ENCODE assay signal across 8 cellular contexts in genomic region chr1:42657981-42658879, GRCh38. TPM values are rescaled to one million over a fixed set of nuclear protein-coding genes. Genes with fewer than 3 reads are reported as not detected.
DNase-seq lines count a peak whose midpoint lies in the region; TF ChIP-seq lines count a peak whose summit lies in the region.

TSS of gene PPIH (plus strand) at chr1:42658423. CDS start at chr1:42658447, 24 bp downstream.

- 2% methylated on average over 31 of the region's 53 CpGs for WGBS in SK-N-SH (ENCODE audit: low lambda C conversion rate)

- H2AFZ ChIP-seq in SK-N-SH (ENCODE audit: low read depth): peak within 1 kb of the TSS; percentile 94

- no peaks in the 10 kb centered on the region for H3K27me3 ChIP-seq in SK-N-SH (ENCODE audit: insufficient read depth)

- H3K36me3 Mint-ChIP-seq in HFFc6 (ENCODE audit: low read depth): peaks cover 12% of the 10 kb centered on the region; the same call in 1 of the 2 replicates

- H3K9me3 Mint-ChIP-seq in HFFc6: no peaks in the 10 kb centered on the region

- peaks cover 41% of the 10 kb centered on the region for H3K79me2 ChIP-seq in SK-N-SH (ENCODE audit: insufficient read depth)

- peak within 1 kb of the TSS; percentile 76 for H3K27ac Mint-ChIP-seq in HFFc6

- H3K4me3 Mint-ChIP-seq in HFFc6: peak within 1 kb of the TSS; percentile 91

- CTCF ChIA-PET in SK-N-SH (lab: Yijun Ruan, JAX): interaction anchor here (0.8 to 1.4 kb wide), 4 partner anchors 13 to 485 kb away, joined by 3 to 5 read pairs (median 4); no protein-coding TSS in a partner anchor

- TF ChIP-seq RAD21 in SK-N-SH (IDR thresholded peaks at IDR 0.05; ENCODE audit: low read length): no peak

- H3K27me3 Mint-ChIP-seq in HFFc6 (ENCODE audit: insufficient read depth): no peaks in the 10 kb centered on the region; the same call in 1 of the 2 replicates

- DNase-seq in HFFc6: peak; percentile 89
- peak; percentile 82 for DNase-seq in NCI-H1048 (lab: John Stamatoyannopoulos, UW)
- peak; percentile 92 for DNase-seq in SK-N-SH
- peak; percentile 97 for DNase-seq in activated naive CD4-positive, alpha-beta T cell treated with anti-CD3 and anti-CD28 coated beads, Interleukin-2, amount 50 U/mL, for 16 hours
- peak; percentile 93 for DNase-seq in germinal center (ENCODE audit: low spot score)
- DNase-seq in non-pigmented ciliary epithelial cell (ENCODE audit: low read depth): peak; percentile 57
- peak; percentile 95 for DNase-seq in superior temporal gyrus (ENCODE audit: extremely low spot score)

- peaks cover 31% of the 10 kb centered on the region for H3K4me1 Mint-ChIP-seq in HFFc6 (ENCODE audit: low read depth)

- H3K4me3 ChIP-seq in GM08714 (ENCODE audit: low read length) (peak within 1 kb of the TSS; percentile 79), SK-N-SH (ENCODE audit: low read depth in 2 of 2, low read length in 1 of 2) (peak within 1 kb of the TSS; percentile 72 to 96)

- H3F3A ChIP-seq in SK-N-SH (replicated peaks; ENCODE audit: insufficient read depth): no peaks in the 10 kb centered on the region

- TF ChIP-seq EP300 in SK-N-SH (IDR thresholded peaks at IDR 0.05; ENCODE audit: borderline replicate concordance in 1 of 2, low read depth in 1 of 2, low read length in 1 of 2): no peak

- peak within 1 kb of the TSS; percentile 71 for H3K9ac ChIP-seq in SK-N-SH

- H3K36me3 ChIP-seq in SK-N-SH (replicated peaks in 1 of 2; ENCODE audit: control insufficient read depth in 1 of 2, insufficient read depth in 2 of 2, low read length in 1 of 2): peaks cover 23 to 30% of the 10 kb centered on the region in 2 experiments

- H3K9me2 ChIP-seq in SK-N-SH: no peaks in the 10 kb centered on the region

- no peaks in the 10 kb centered on the region for H4K20me1 ChIP-seq in SK-N-SH (ENCODE audit: insufficient read depth)

- TF ChIP-seq CTCF in HFFc6 (IDR thresholded peaks at IDR 0.05) (peak; percentile 44), SK-N-SH (IDR thresholded peaks at IDR 0.05) (no peak)

- H3K27ac ChIP-seq in SK-N-SH (ENCODE audit: low read depth in 2 of 2, low read length in 1 of 2): peak within 1 kb of the TSS; percentile 62 to 74; a peak in 3 of 4 replicates

- H3K4me2 ChIP-seq in SK-N-SH: peak within 1 kb of the TSS; percentile 97

- peaks cover 0 to 12% of the 10 kb centered on the region in 2 experiments; a peak in 2 of 4 replicates for H3K4me1 ChIP-seq in SK-N-SH (ENCODE audit: control insufficient read depth in 1 of 2, insufficient read depth in 2 of 2, low read depth in 1 of 2, low read length in 1 of 2)

- no peaks in the 10 kb centered on the region for H3K9me3 ChIP-seq in SK-N-SH

- POLR2A ChIA-PET in SK-N-SH (lab: Yijun Ruan, JAX): interaction anchor here (2.0 kb wide), 1 partner anchor 24 kb away, joined by 14 read pairs; the partner anchor contains the start of gene YBX1

TF ChIP-seq in SK-N-SH, 30 proteins besides CTCF, POLR2A, EP300 and RAD21 (continues in another document):
- no peak for TF ChIP-seq TEAD4 (IDR thresholded peaks at IDR 0.05; ENCODE audit: borderline replicate concordance, insufficient read depth)
- peak; percentile 97 for TF ChIP-seq POLR2AphosphoS5 (IDR thresholded peaks at IDR 0.05; ENCODE audit: low read depth, low read length)
- peak; percentile 88 for TF ChIP-seq CHD2 (IDR thresholded peaks at IDR 0.05; ENCODE audit: low read length, partially characterized antibody)
- TF ChIP-seq ELF1 (IDR thresholded peaks at IDR 0.05): peak; percentile 78
- TF ChIP-seq JUND (IDR thresholded peaks at IDR 0.05): no peak
- TF ChIP-seq RFX5 (IDR thresholded peaks at IDR 0.05; ENCODE audit: low read length): no peak
- peak; percentile 7; the same call in 1 of the 2 replicates for TF ChIP-seq PBX3 (IDR thresholded peaks at IDR 0.05)
- TF ChIP-seq GABPA (IDR thresholded peaks at IDR 0.05; ENCODE audit: low read depth): peak; percentile 97
- no peak for TF ChIP-seq USF2 (IDR thresholded peaks at IDR 0.05; ENCODE audit: borderline replicate concordance, low read depth, low read length)
- TF ChIP-seq MEF2A (IDR thresholded peaks at IDR 0.05; ENCODE audit: borderline replicate concordance, low read depth): no peak
- peak; percentile 98 for TF ChIP-seq MXI1 (IDR thresholded peaks at IDR 0.05; ENCODE audit: low read depth, low read length)
- TF ChIP-seq RXRA (IDR thresholded peaks at IDR 0.05; ENCODE audit: borderline replicate concordance, low read depth): no peak
- no peak for TF ChIP-seq TCF12 (IDR thresholded peaks at IDR 0.05)
- no peak for TF ChIP-seq FOSL2 (IDR thresholded peaks at IDR 0.05; ENCODE audit: borderline replicate concordance, low read depth)
- TF ChIP-seq MAX (IDR thresholded peaks at IDR 0.05; ENCODE audit: low read depth): peak; percentile 85
- TF ChIP-seq FOXM1 (IDR thresholded peaks at IDR 0.05; ENCODE audit: low read depth): no peak
- TF ChIP-seq USF1 (IDR thresholded peaks at IDR 0.05; ENCODE audit: borderline replicate concordance, low read depth): no peak
- TF ChIP-seq REST (IDR thresholded peaks at IDR 0.05; ENCODE audit: low read depth, low read length): peak; percentile 19
- TF ChIP-seq GATA2 (CRISPR knock-in tag; IDR thresholded peaks at IDR 0.05): no peak
- TF ChIP-seq NRF1 (IDR thresholded peaks at IDR 0.05; ENCODE audit: low read depth, low read length): peak; percentile 55
- no peak for TF ChIP-seq SMC3 (IDR thresholded peaks at IDR 0.05; ENCODE audit: low read depth, low read length)
- TF ChIP-seq EZH2phosphoT487 (IDR thresholded peaks at IDR 0.05; ENCODE audit: borderline replicate concordance, low read depth): no peak
- no peak for TF ChIP-seq RCOR1 (IDR thresholded peaks at IDR 0.05; ENCODE audit: low read length)
- TF ChIP-seq SIN3A (IDR thresholded peaks at IDR 0.05; ENCODE audit: borderline replicate concordance, low read depth, low read length): peak; percentile 98
- peak; percentile 80 for TF ChIP-seq TAF1 (IDR thresholded peaks at IDR 0.05; ENCODE audit: borderline replicate concordance, low read depth, low read length)
- TF ChIP-seq YY1 (IDR thresholded peaks at IDR 0.05; ENCODE audit: low read depth): peak; percentile 90
- TF ChIP-seq FOXJ3 (CRISPR knock-in tag; IDR thresholded peaks at IDR 0.05): no peak

RNA-seq across cellular contexts. Expression of gene PPIH, which starts in this region (rescaled TPM):
- 10 to 100 TPM; 30.0 to 45.6 (median 40.0) TPM for total RNA-seq in HFFc6 (2021; fragmentation: NEBNext Ultra II Directional; extraction: Animal tissue kit (Norgen Biotek cat#: 25700))
- polyA plus RNA-seq in SK-N-SH (2012; rRNA removed): 89.1 and 104 TPM in 2 replicates
- polyA plus RNA-seq in SK-N-SH (2012; cell fraction: cytosol; rRNA removed): 115 and 132 TPM in 2 replicates
- polyA plus RNA-seq in SK-N-SH (2012; cell fraction: nucleus; rRNA removed): 25.5 and 37.5 TPM in 2 replicates

Comparison
In these comparisons a context has a peak if more than half of its experiments do, and no peak if none do; other contexts are left out.
1. Peak in every context shown above with its lines: DNase-seq, H3K4me3 ChIP-seq and H3K27ac ChIP-seq.